14 cellular contexts compared by ENCODE assay signal in genomic region chr9:130120832-130121231, GRCh38. TPM values are rescaled to one million over a fixed set of nuclear protein-coding genes. Genes with fewer than 3 reads are reported as not detected.
A peak's percentile ranks its signal among the peaks of the same experiment; 100 is the strongest.
DNase-seq lines count a peak whose midpoint lies in the region; ATAC-seq and TF ChIP-seq lines count a peak whose summit lies in the region.
"Had no signal": no experiment of that assay in that cellular context is flagged by ENCODE, and none has a peak within 500 bp of the region (broad histone marks: within the 10 kb centered on the region; RNA-seq: fewer than 3 reads in every experiment).

No MANE protein-coding gene starts in this region.

- H3K18ac ChIP-seq in H9 (ENCODE audit: insufficient read length, low read depth, low read length): no peak overlapping the region

- no peak overlapping the region for H2AK5ac ChIP-seq in H9 (ENCODE audit: insufficient read length, low read length)

- H3K27me3 ChIP-seq in H9 (ENCODE audit: insufficient read depth, low read length): no peaks in the 10 kb centered on the region
- H3K27me3 ChIP-seq: SJSA1 had no signal

- H3K23me2 ChIP-seq in H9 (ENCODE audit: insufficient read length, low read depth, low read length, poor library complexity, severe bottlenecking): no peaks in the 10 kb centered on the region

- no peak overlapping the region for H2BK15ac ChIP-seq in H9 (ENCODE audit: low read depth, low read length)

- H3K14ac ChIP-seq in H9 (ENCODE audit: insufficient read depth, low read length): no peak overlapping the region

- no peak overlapping the region for H2BK20ac ChIP-seq in H9 (ENCODE audit: low read depth, low read length, poor library complexity, severe bottlenecking)

- H3T11ph ChIP-seq in H9 (ENCODE audit: low read length): no peak overlapping the region

- no peaks in the 10 kb centered on the region for H4K20me1 ChIP-seq in H9 (ENCODE audit: control insufficient read depth, insufficient read depth, insufficient read length)

- no peak overlapping the region for H3K23ac ChIP-seq in H9 (ENCODE audit: insufficient read length, low read depth, low read length)

- H3K36me3 Mint-ChIP-seq in H9 (ENCODE audit: insufficient read depth in 1 of 3, low read depth in 3 of 3): peaks cover 0 to 33% (median 4%) of the 10 kb centered on the region in 3 experiments; a peak in 5 of 7 replicates
- H3K36me3 Mint-ChIP-seq in WTC11: peaks cover 8% of the 10 kb centered on the region; the same call in 1 of the 2 replicates
- H3K36me3 Mint-ChIP-seq in immature natural killer cell: peaks cover 14 to 33% (median 25%) of the 10 kb centered on the region in 3 donors
- H3K36me3 Mint-ChIP-seq in osteocyte (ENCODE audit: unreplicated experiment): peaks cover 19% of the 10 kb centered on the region

- H2AFZ ChIP-seq in H9 (ENCODE audit: low read length): no peak overlapping the region

- H3K9ac ChIP-seq in H9 (ENCODE audit: extremely low read depth, insufficient read length, low read length): no peak overlapping the region

- no peak overlapping the region for H3K56ac ChIP-seq in H9 (ENCODE audit: insufficient read length, low read depth, low read length)

- H3K9me3 Mint-ChIP-seq in H9 (no peaks in the 10 kb centered on the region), WTC11 (no peaks in the 10 kb centered on the region), immature natural killer cell (no peaks in the 10 kb centered on the region), osteocyte (ENCODE audit: unreplicated experiment) (no peaks in the 10 kb centered on the region)

- no peak overlapping the region for H3K4me3 Mint-ChIP-seq in H9
- H3K4me3 Mint-ChIP-seq in WTC11: no peak overlapping the region
- no peak overlapping the region for H3K4me3 Mint-ChIP-seq in immature natural killer cell
- no peak overlapping the region for H3K4me3 Mint-ChIP-seq in osteocyte (ENCODE audit: unreplicated experiment)

- H3K4me2 ChIP-seq in H9 (ENCODE audit: insufficient read depth, insufficient read length, low read length): no peak overlapping the region

- TF ChIP-seq CTCF in H9 (conservative IDR thresholded peaks at IDR 0.05) (no peak), WTC11 (IDR thresholded peaks at IDR 0.05) (no peak), osteocyte (IDR thresholded peaks at IDR 0.05) (no peak)

- ATAC-seq in WTC11 (no peak), GM21423 (IDR thresholded peaks at IDR 0.05; ENCODE audit: unreplicated experiment) (no peak)

- H3K4ac ChIP-seq in H9 (ENCODE audit: low read depth, low read length): no peak overlapping the region

- H3K27me3 Mint-ChIP-seq in H9 (ENCODE audit: low read depth) (no peaks in the 10 kb centered on the region), WTC11 (ENCODE audit: low read depth) (no peaks in the 10 kb centered on the region), immature natural killer cell (ENCODE audit: low read depth in 3 of 3) (no peaks in the 10 kb centered on the region), osteocyte (ENCODE audit: unreplicated experiment) (no peaks in the 10 kb centered on the region)

- no peak overlapping the region for H3K27ac ChIP-seq in H9 (ENCODE audit: insufficient read length, low read depth, low read length)
- H3K27ac ChIP-seq: SJSA1 had no signal

- H3K4me1 Mint-ChIP-seq in H9 (peaks cover 37 to 51% of the 10 kb centered on the region in 2 experiments), WTC11 (peaks cover 33% of the 10 kb centered on the region), immature natural killer cell (peaks cover 0 to 1% of the 10 kb centered on the region in 2 donors), osteocyte (ENCODE audit: unreplicated experiment) (peaks cover 41% of the 10 kb centered on the region)

- H4K5ac ChIP-seq in H9 (ENCODE audit: insufficient read length, low read depth, low read length): no peak overlapping the region

- CTCF ChIA-PET in WTC11 (lab: Charles Lee): no interaction called here

- H4K8ac ChIP-seq in H9 (replicated peaks; ENCODE audit: insufficient read length, low read depth, low read length): no peak overlapping the region

- no peaks in the 10 kb centered on the region for H3K79me1 ChIP-seq in H9 (ENCODE audit: insufficient read depth, low read depth, low read length, poor library complexity, severe bottlenecking)

- DNase-seq in H9 (no peak), WTC11 (ENCODE audit: low spot score) (no peak), immature natural killer cell (no peak), osteocyte (ENCODE audit: extremely low spot score, unreplicated experiment) (no peak), mucosa of gallbladder (ENCODE audit: low spot score) (no peak), NCI-H146 treated with DMSO at 0.1 percent for 48 hours (lab: John Stamatoyannopoulos, UW; ENCODE audit: unreplicated experiment) (no peak)
- DNase-seq: COR-L47, DMS153, EL, NCI-H1105 treated with DMSO at 0.1 percent for 48 hours, NCI-H187, NCI-H446 treated with DMSO at 0.1 percent for 48 hours had no signal

- no peaks in the 10 kb centered on the region for H3K9me3 ChIP-seq in H9 (ENCODE audit: control insufficient read depth, low read depth, low read length)
- H3K9me3 ChIP-seq: SJSA1 had no signal

- no peak overlapping the region for H4K91ac ChIP-seq in H9 (ENCODE audit: insufficient read length, low read depth, low read length)

- POLR2A ChIA-PET in WTC11 (lab: Charles Lee): no interaction called here

- H2BK12ac ChIP-seq in H9 (ENCODE audit: insufficient read length, low read depth, low read length): no peak overlapping the region

- no CpG with 5 or more reads among the region's 9 CpGs for WGBS in H9 (ENCODE audit: extremely low coverage, insufficient read length, low lambda C conversion rate)

- H3K4me1 ChIP-seq in H9 (ENCODE audit: insufficient read depth, low read length): peaks cover 10% of the 10 kb centered on the region; the same call in 1 of the 2 replicates

- H3K27ac Mint-ChIP-seq in H9: peak overlapping the region in 2 of 3 experiments; percentile 84 to 88; a peak in 5 of 7 replicates
- H3K27ac Mint-ChIP-seq in WTC11: peak overlapping the region; percentile 81
- H3K27ac Mint-ChIP-seq in immature natural killer cell: peak overlapping the region in 4 of 6 donors; percentile 38 to 60 (median 54)
- peak overlapping the region; percentile 60 for H3K27ac Mint-ChIP-seq in osteocyte (ENCODE audit: unreplicated experiment)

- no peak overlapping the region for H2BK120ac ChIP-seq in H9 (ENCODE audit: low read depth, low read length, poor library complexity, severe bottlenecking)

- no peak overlapping the region for H2BK5ac ChIP-seq in H9 (ENCODE audit: insufficient read length, low read length)

- H3K79me2 ChIP-seq in H9 (ENCODE audit: insufficient read depth, low read length): no peaks in the 10 kb centered on the region

TF ChIP-seq in WTC11, 78 proteins besides CTCF, POLR2A, EP300 and RAD21:
- TF ChIP-seq ZNF121 (CRISPR knock-in tag; IDR thresholded peaks at IDR 0.05) (peak; percentile 91; the same call in 1 of the 2 replicates), NFE2L1 (CRISPR knock-in tag; IDR thresholded peaks at IDR 0.05) (no peak)

RNA-seq across cellular contexts. Expression of gene NCS1, which starts 51.4 kb away (rescaled TPM):
- total RNA-seq in H9 (2021) (35.0 and 38.1 TPM in 2 replicates), WTC11 (2021) (31.8 to 32.6 TPM (median 32.4 TPM) in 3 replicates), osteocyte (37.7 and 43.9 TPM in 2 replicates), mucosa of gallbladder (50.3 TPM)
- polyA plus RNA-seq in immature natural killer cell: under 1 TPM in 2 of 3 donors, not detected in 1; 0.26 to 0.30 TPM
